ENCODE assay signal across 8 cellular contexts in the genomic region with DNA sequence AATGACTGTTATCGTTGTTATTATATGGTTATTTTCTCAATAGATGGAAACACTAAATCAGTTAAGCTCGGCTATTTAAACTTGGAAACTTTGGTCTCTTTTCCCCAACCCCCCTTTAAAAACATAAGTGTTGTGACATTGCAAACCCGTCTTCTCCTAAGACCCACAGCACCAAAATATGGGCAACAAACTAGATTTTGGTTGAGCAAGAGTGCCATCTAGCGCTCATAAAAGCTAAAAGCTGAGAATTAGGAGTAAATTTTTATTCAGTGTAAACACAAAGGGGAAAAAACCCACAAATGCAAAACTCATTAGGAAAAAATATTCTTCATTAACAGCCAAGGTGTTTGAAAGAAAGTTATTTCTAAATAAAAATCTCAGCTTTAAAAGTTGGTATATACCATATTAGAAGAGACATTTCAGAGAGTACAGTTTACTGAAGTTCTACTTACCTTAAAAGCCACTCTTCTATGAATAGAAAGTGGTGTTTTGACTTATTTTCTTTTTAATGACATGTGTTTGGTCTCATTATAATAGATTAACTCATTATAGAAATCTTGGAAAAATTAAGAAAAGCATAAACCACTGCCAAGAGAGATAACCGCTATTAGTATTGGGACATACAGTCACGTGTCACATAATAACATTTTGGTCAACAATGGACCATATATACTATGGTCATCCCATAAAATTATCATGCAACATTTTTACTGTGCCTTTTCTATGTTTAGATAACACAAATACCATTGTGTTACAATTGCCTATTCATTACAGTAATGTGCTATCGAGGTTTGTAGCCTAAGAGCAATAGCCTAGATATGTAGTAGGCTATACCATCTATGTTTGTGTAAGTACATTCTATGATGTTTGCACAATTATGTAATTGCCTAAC. TPM values are rescaled to one million over a fixed set of nuclear protein-coding genes. Genes with fewer than 3 reads are reported as not detected.
DNase-seq lines count a peak whose midpoint lies in the region; ATAC-seq lines count a peak whose summit lies in the region.

No MANE protein-coding gene starts in this region.

- intact Hi-C loops in Right ventricle myocardium superior (cut with DNase I) = loop anchor here (5.0 kb wide), 4 partner anchors 181 to 531 kb away; a partner anchor contains a TSS
- intact Hi-C loops in cardiac septum (cut with DNase I) = loop anchor here (2.0 to 5.0 kb wide), 5 partner anchors 126 to 531 kb away; a partner anchor contains a TSS

- peak; percentile 66 for ATAC-seq in Right ventricle myocardium superior (ENCODE audit: poor library complexity)
- peak; percentile 92 for ATAC-seq in left lobe of liver
- ATAC-seq in HG02885 (IDR thresholded peaks at IDR 0.05; ENCODE audit: poor library complexity, unreplicated experiment) = no peak

- no peak for DNase-seq in Right ventricle myocardium superior
- DNase-seq in cardiac septum (ENCODE audit: low spot score) = no peak
- DNase-seq in NCI-H1436 (lab: John Stamatoyannopoulos, UW) = peak; percentile 67
- DNase-seq in T follicular helper cell (ENCODE audit: low read depth) = peak; percentile 38
- DNase-seq in cerebellar cortex (ENCODE audit: low spot score) = peak; percentile 87
- DNase-seq in left lobe of liver (ENCODE audit: low spot score) = no peak
- DNase-seq in stromal cell of bone marrow (ENCODE audit: low read depth) = peak; percentile 54

RNA-seq across cellular contexts. Expression of a gene that starts 21.1 kb away (rescaled TPM):
- total RNA-seq in Right ventricle myocardium superior = 64.1 TPM
- total RNA-seq in cardiac septum = 29.6 TPM
- 10.5 TPM for total RNA-seq in left lobe of liver

RNA-seq across cellular contexts. Expression of a gene that starts 21.7 kb away (rescaled TPM):
- total RNA-seq in Right ventricle myocardium superior (6.3 TPM), cardiac septum (7.9 TPM), left lobe of liver (7.2 TPM)

Comparison
In these comparisons a context has a peak if more than half of its experiments do, and no peak if none do; other contexts are left out.
1. DNase-seq: peak in NCI-H1436 (single experiment), T follicular helper cell (single experiment), cerebellar cortex (single experiment) and stromal cell of bone marrow (single experiment); none in Right ventricle myocardium superior (single experiment), cardiac septum (single experiment) and left lobe of liver (single experiment).